ENCODE assay signal across 8 cellular contexts in genomic region chr5:159207616-159208507, GRCh38. TPM values are rescaled to one million over a fixed set of nuclear protein-coding genes. Genes with fewer than 3 reads are reported as not detected.
DNase-seq lines count a peak whose midpoint lies in the region; ATAC-seq and TF ChIP-seq lines count a peak whose summit lies in the region.

No MANE protein-coding gene starts in this region.

- peak; percentile 22 for DNase-seq in AG09319 (ENCODE audit: extremely low read depth, low read depth)
- peak; percentile 68 to 78 for DNase-seq in NCI-H526 (lab: John Stamatoyannopoulos, UW)
- DNase-seq in activated CD4-positive, alpha-beta T cell treated with anti-CD3 and anti-CD28 coated beads, Interleukin-2, amount 50 U/mL, for 24 hours (ENCODE audit: low read depth in 1 of 2, low spot score in 1 of 2), result peak; percentile 52 to 77
- peak; percentile 79 for DNase-seq in stimulated activated CD4-positive, alpha-beta T cell treated with anti-CD3 and anti-CD28 coated beads, Interleukin-4, amount 100 ng/mL, for 1 hour

- H3K27ac ChIP-seq in liver (ENCODE audit: low read depth in 1 of 2, low read length in 2 of 2), result peak overlapping the region; percentile 83 to 90

- TF ChIP-seq RAD21 in liver (IDR thresholded peaks at IDR 0.05), result peak in 1 of 2 donors; percentile 26

- TF ChIP-seq CTCF in AG09319 (IDR thresholded peaks at IDR 0.05; ENCODE audit: low read depth, low read length) (no peak), liver (IDR thresholded peaks at IDR 0.05; ENCODE audit: low read depth, low read length, missing input control) (no peak)

- no peaks in the 10 kb centered on the region for H3K36me3 ChIP-seq in liver (ENCODE audit: control insufficient read depth in 4 of 4, insufficient read depth in 3 of 4, low read depth in 1 of 4, low read length in 3 of 4)

- H3K9me3 ChIP-seq in liver (ENCODE audit: control insufficient read depth in 4 of 4, low read length in 3 of 4), result no peaks in the 10 kb centered on the region

- H3K4me3 ChIP-seq in liver (ENCODE audit: low read depth in 1 of 3, low read length in 3 of 3), result peak overlapping the region; percentile 86 to 88 (median 86)

- intact Hi-C loops in dendritic cell treated with granulocyte-macrophage colony-stimulating factor and Interleukin-4, amounts not matched to agents 40 ng/mL and 50 ng/mL, for 4 days (cut with micrococcal nuclease), result loop anchor here (2.0 kb wide), 1 partner anchor 29 kb away; no protein-coding TSS in a partner anchor

- H3K27ac Mint-ChIP-seq in dendritic cell treated with granulocyte-macrophage colony-stimulating factor and Interleukin-4, amounts not matched to agents 40 ng/mL and 50 ng/mL, for 4 days, result peak overlapping the region; percentile 100

- TF ChIP-seq POLR2A in GM18951 (IDR thresholded peaks at IDR 0.05; ENCODE audit: extremely low read depth, insufficient read depth, insufficient read length), result peak; percentile 44

- 2% methylated on average over 36 of the region's 36 CpGs for WGBS in liver

- ATAC-seq in HG03175 (IDR thresholded peaks at IDR 0.05; ENCODE audit: unreplicated experiment), result peak; percentile 46

- H3K27me3 Mint-ChIP-seq in dendritic cell treated with granulocyte-macrophage colony-stimulating factor and Interleukin-4, amounts not matched to agents 40 ng/mL and 50 ng/mL, for 4 days, result no peaks in the 10 kb centered on the region

- H3K9ac ChIP-seq in liver (ENCODE audit: low read depth in 1 of 2, low read length in 2 of 2), result peak overlapping the region; percentile 68 to 87

- peak overlapping the region; percentile 99 for H3K4me3 Mint-ChIP-seq in dendritic cell treated with granulocyte-macrophage colony-stimulating factor and Interleukin-4, amounts not matched to agents 40 ng/mL and 50 ng/mL, for 4 days

- H3K27me3 ChIP-seq in liver (ENCODE audit: control insufficient read depth in 4 of 4, insufficient read depth in 4 of 4, low read length in 3 of 4), result no peaks in the 10 kb centered on the region

- in situ Hi-C loops in GM18951 (cut with MboI; ENCODE audit: low sequenced_read_pairs, unreplicated experiment), result no loop called here

- H3K36me3 Mint-ChIP-seq in dendritic cell treated with granulocyte-macrophage colony-stimulating factor and Interleukin-4, amounts not matched to agents 40 ng/mL and 50 ng/mL, for 4 days (ENCODE audit: low read depth), result peaks cover 39% of the 10 kb centered on the region

- H3K4me1 Mint-ChIP-seq in dendritic cell treated with granulocyte-macrophage colony-stimulating factor and Interleukin-4, amounts not matched to agents 40 ng/mL and 50 ng/mL, for 4 days (ENCODE audit: low read depth), result peaks cover 69% of the 10 kb centered on the region

- no peaks in the 10 kb centered on the region for H3K9me3 Mint-ChIP-seq in dendritic cell treated with granulocyte-macrophage colony-stimulating factor and Interleukin-4, amounts not matched to agents 40 ng/mL and 50 ng/mL, for 4 days

- H3K4me1 ChIP-seq in liver (ENCODE audit: control insufficient read depth in 4 of 4, insufficient read depth in 4 of 4, low read length in 3 of 4), result peaks cover 2 to 20% (median 13%) of the 10 kb centered on the region in 4 donors

TF ChIP-seq in liver, 16 proteins besides CTCF, POLR2A, EP300 and RAD21:
- TF ChIP-seq MAX (IDR thresholded peaks at IDR 0.05) (peak; percentile 25), GABPA (IDR thresholded peaks at IDR 0.05 in 1 of 2, conservative IDR thresholded peaks at IDR 0.05 in 1 of 2) (peak in 1 of 2 donors; percentile 20), YY1 (IDR thresholded peaks at IDR 0.05) (peak; percentile 78), SP1 (IDR thresholded peaks at IDR 0.05) (peak; percentile 37), NR2F2 (IDR thresholded peaks at IDR 0.05) (no peak), FOXA1 (IDR thresholded peaks at IDR 0.05) (no peak), HNF4A (conservative IDR thresholded peaks at IDR 0.05) (no peak), RXRA (IDR thresholded peaks at IDR 0.05) (peak; percentile 77 to 82)
- TF ChIP-seq, protein P1, sequence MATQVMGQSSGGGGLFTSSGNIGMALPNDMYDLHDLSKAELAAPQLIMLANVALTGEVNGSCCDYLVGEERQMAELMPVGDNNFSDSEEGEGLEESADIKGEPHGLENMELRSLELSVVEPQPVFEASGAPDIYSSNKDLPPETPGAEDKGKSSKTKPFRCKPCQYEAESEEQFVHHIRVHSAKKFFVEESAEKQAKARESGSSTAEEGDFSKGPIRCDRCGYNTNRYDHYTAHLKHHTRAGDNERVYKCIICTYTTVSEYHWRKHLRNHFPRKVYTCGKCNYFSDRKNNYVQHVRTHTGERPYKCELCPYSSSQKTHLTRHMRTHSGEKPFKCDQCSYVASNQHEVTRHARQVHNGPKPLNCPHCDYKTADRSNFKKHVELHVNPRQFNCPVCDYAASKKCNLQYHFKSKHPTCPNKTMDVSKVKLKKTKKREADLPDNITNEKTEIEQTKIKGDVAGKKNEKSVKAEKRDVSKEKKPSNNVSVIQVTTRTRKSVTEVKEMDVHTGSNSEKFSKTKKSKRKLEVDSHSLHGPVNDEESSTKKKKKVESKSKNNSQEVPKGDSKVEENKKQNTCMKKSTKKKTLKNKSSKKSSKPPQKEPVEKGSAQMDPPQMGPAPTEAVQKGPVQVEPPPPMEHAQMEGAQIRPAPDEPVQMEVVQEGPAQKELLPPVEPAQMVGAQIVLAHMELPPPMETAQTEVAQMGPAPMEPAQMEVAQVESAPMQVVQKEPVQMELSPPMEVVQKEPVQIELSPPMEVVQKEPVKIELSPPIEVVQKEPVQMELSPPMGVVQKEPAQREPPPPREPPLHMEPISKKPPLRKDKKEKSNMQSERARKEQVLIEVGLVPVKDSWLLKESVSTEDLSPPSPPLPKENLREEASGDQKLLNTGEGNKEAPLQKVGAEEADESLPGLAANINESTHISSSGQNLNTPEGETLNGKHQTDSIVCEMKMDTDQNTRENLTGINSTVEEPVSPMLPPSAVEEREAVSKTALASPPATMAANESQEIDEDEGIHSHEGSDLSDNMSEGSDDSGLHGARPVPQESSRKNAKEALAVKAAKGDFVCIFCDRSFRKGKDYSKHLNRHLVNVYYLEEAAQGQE (IDR thresholded peaks at IDR 0.05), result peak; percentile 24

RNA-seq across cellular contexts. Expression of gene RNF145, which starts 1.5 kb away (rescaled TPM):
- 10 to 100 TPM; 13.0 to 34.6 TPM for total RNA-seq in liver
- 10 to 100 TPM in 1 of 2 donors, 1 to 10 TPM in 1; 2.9 to 10.5 TPM for polyA plus RNA-seq in liver

RNA-seq across cellular contexts. Expression of gene UBLCP1, which starts 55.2 kb away (rescaled TPM):
- total RNA-seq in liver, result 1 to 10 TPM; 6.1 to 9.5 TPM
- 1 to 10 TPM; 6.7 to 8.4 TPM for polyA plus RNA-seq in liver

Comparison
In these comparisons a context has a peak if more than half of its experiments do, and no peak if none do; other contexts are left out.
1. Peak in every context shown above with its lines: DNase-seq, ATAC-seq, H3K4me3 ChIP-seq and H3K27ac ChIP-seq.
2. DNase-seq: peak in every context shown above with its lines; median percentile 79 in stimulated activated CD4-positive, alpha-beta T cell treated with anti-CD3 and anti-CD28 coated beads, Interleukin-4, amount 100 ng/mL, for 1 hour; 73 in NCI-H526; 64 in activated CD4-positive, alpha-beta T cell treated with anti-CD3 and anti-CD28 coated beads, Interleukin-2, amount 50 U/mL, for 24 hours; 22 in AG09319.